Comparison of ENCODE assay signal across 8 cellular contexts in the genomic region with DNA sequence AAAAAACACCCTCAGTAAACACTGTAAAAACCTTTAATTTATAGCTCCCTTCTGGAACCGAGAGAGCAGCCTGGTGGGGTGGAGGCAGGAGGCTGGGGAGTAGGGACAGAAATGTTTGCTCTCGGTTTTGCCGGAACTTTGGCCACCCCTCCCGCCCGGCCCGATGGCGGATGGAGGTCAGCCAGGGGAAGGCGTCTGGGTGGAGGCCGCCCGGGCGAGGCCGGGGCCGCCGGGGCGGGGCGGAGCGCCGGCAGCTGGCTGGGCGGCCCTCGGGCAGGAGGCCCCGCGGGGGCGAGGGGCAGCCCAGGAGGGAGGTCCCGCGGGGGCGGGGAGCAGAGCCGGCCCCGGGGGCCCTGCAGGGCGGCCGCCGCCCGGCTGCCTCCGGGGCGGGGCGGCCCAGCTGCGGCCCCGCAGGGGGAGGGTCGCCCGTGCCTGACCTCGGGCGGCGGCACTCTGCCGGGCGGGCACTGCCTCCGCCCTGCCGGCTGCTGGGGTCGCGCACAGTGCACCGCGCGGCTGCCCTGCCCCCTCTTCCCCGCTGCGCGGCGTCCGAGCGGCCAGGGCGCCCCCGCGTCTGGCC. TPM values are rescaled to one million over a fixed set of nuclear protein-coding genes. Genes with fewer than 3 reads are reported as not detected.
DNase-seq lines count a peak whose midpoint lies in the region; ATAC-seq and TF ChIP-seq lines count a peak whose summit lies in the region.

No MANE protein-coding gene starts in this region.

- DNase-seq in EH (ENCODE audit: low read depth) (peak; percentile 86), amniotic epithelial cell (ENCODE audit: low read depth) (peak; percentile 90), right atrium auricular region (ENCODE audit: low spot score) (peak; percentile 85), renal cortical epithelial cell (ENCODE audit: low read depth) (peak; percentile 52), NCI-H1048 (lab: John Stamatoyannopoulos, UW) (no peak)

- no peak for TF ChIP-seq CTCF in right atrium auricular region (IDR thresholded peaks at IDR 0.05)

- ATAC-seq in GM21447 (IDR thresholded peaks at IDR 0.05; ENCODE audit: unreplicated experiment): peak; percentile 38
- peak; percentile 66 for ATAC-seq in SK-N-SH treated with all-trans-retinoic acid at 6 μM for 48 hours

- H3K36me3 ChIP-seq in HUES48 (ENCODE audit: control insufficient read depth, insufficient read depth, low read length): peaks cover 23% of the 10 kb centered on the region
- peaks cover 7% of the 10 kb centered on the region for H3K36me3 ChIP-seq in right atrium auricular region

- no peaks in the 10 kb centered on the region for H3K27me3 ChIP-seq in HUES48 (ENCODE audit: control insufficient read depth, insufficient read depth, low read length)
- H3K27me3 ChIP-seq in right atrium auricular region: no peaks in the 10 kb centered on the region

- peak overlapping the region; percentile 95 for H3K27ac ChIP-seq in HUES48 (ENCODE audit: low read depth, low read length)
- H3K27ac ChIP-seq in right atrium auricular region: peak overlapping the region; percentile 79 to 100

- H3K4me3 ChIP-seq in HUES48 (ENCODE audit: low read depth, low read length) (peak overlapping the region; percentile 71), right atrium auricular region (peak overlapping the region; percentile 51 to 99)

- peaks cover 41% of the 10 kb centered on the region for H3K4me1 ChIP-seq in HUES48 (ENCODE audit: control insufficient read depth, insufficient read depth, low read length)
- peaks cover 0 to 33% of the 10 kb centered on the region in 2 donors for H3K4me1 ChIP-seq in right atrium auricular region

- H3K9ac ChIP-seq in HUES48 (ENCODE audit: low read depth, low read length): peak overlapping the region; percentile 68

- H3K9me3 ChIP-seq in HUES48 (ENCODE audit: control insufficient read depth, insufficient read depth, low read length): no peaks in the 10 kb centered on the region
- no peaks in the 10 kb centered on the region for H3K9me3 ChIP-seq in right atrium auricular region

TF ChIP-seq in SK-N-SH treated with all-trans-retinoic acid at 6 μM for 48 hours, 23 proteins besides CTCF, POLR2A, EP300 and RAD21:
- TF ChIP-seq RARB (CRISPR knock-in tag; IDR thresholded peaks at IDR 0.05): no peak
- TF ChIP-seq, protein P1, sequence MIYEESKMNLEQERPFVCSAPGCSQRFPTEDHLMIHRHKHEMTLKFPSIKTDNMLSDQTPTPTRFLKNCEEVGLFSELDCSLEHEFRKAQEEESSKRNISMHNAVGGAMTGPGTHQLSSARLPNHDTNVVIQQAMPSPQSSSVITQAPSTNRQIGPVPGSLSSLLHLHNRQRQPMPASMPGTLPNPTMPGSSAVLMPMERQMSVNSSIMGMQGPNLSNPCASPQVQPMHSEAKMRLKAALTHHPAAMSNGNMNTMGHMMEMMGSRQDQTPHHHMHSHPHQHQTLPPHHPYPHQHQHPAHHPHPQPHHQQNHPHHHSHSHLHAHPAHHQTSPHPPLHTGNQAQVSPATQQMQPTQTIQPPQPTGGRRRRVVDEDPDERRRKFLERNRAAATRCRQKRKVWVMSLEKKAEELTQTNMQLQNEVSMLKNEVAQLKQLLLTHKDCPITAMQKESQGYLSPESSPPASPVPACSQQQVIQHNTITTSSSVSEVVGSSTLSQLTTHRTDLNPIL (CRISPR knock-in tag; IDR thresholded peaks at IDR 0.05; ENCODE audit: low read depth): no peak
- no peak for TF ChIP-seq ARNTL (CRISPR knock-in tag; IDR thresholded peaks at IDR 0.05; ENCODE audit: borderline replicate concordance, low read depth)
- TF ChIP-seq TOX (CRISPR knock-in tag; IDR thresholded peaks at IDR 0.05; ENCODE audit: borderline replicate concordance): no peak
- no peak for TF ChIP-seq ZNF70 (CRISPR knock-in tag; IDR thresholded peaks at IDR 0.05)
- no peak for TF ChIP-seq ZFP30 (CRISPR knock-in tag; IDR thresholded peaks at IDR 0.05)
- TF ChIP-seq, protein P2, sequence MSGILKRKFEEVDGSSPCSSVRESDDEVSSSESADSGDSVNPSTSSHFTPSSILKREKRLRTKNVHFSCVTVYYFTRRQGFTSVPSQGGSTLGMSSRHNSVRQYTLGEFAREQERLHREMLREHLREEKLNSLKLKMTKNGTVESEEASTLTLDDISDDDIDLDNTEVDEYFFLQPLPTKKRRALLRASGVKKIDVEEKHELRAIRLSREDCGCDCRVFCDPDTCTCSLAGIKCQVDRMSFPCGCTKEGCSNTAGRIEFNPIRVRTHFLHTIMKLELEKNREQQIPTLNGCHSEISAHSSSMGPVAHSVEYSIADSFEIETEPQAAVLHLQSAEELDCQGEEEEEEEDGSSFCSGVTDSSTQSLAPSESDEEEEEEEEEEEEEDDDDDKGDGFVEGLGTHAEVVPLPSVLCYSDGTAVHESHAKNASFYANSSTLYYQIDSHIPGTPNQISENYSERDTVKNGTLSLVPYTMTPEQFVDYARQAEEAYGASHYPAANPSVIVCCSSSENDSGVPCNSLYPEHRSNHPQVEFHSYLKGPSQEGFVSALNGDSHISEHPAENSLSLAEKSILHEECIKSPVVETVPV (CRISPR knock-in tag; IDR thresholded peaks at IDR 0.05): no peak
- TF ChIP-seq, protein P3, sequence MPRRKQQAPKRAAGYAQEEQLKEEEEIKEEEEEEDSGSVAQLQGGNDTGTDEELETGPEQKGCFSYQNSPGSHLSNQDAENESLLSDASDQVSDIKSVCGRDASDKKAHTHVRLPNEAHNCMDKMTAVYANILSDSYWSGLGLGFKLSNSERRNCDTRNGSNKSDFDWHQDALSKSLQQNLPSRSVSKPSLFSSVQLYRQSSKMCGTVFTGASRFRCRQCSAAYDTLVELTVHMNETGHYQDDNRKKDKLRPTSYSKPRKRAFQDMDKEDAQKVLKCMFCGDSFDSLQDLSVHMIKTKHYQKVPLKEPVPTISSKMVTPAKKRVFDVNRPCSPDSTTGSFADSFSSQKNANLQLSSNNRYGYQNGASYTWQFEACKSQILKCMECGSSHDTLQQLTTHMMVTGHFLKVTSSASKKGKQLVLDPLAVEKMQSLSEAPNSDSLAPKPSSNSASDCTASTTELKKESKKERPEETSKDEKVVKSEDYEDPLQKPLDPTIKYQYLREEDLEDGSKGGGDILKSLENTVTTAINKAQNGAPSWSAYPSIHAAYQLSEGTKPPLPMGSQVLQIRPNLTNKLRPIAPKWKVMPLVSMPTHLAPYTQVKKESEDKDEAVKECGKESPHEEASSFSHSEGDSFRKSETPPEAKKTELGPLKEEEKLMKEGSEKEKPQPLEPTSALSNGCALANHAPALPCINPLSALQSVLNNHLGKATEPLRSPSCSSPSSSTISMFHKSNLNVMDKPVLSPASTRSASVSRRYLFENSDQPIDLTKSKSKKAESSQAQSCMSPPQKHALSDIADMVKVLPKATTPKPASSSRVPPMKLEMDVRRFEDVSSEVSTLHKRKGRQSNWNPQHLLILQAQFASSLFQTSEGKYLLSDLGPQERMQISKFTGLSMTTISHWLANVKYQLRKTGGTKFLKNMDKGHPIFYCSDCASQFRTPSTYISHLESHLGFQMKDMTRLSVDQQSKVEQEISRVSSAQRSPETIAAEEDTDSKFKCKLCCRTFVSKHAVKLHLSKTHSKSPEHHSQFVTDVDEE (CRISPR knock-in tag; IDR thresholded peaks at IDR 0.05): no peak; the same call in 1 of the 2 replicates
- no peak for TF ChIP-seq GLIS3 (CRISPR knock-in tag; IDR thresholded peaks at IDR 0.05)
- TF ChIP-seq TCF4 (CRISPR knock-in tag; IDR thresholded peaks at IDR 0.05; ENCODE audit: borderline replicate concordance): no peak
- TF ChIP-seq PPARA (CRISPR knock-in tag; IDR thresholded peaks at IDR 0.05; ENCODE audit: borderline replicate concordance): no peak
- no peak for TF ChIP-seq SNAI2 (CRISPR knock-in tag; IDR thresholded peaks at IDR 0.05)
- TF ChIP-seq OSR1 (CRISPR knock-in tag; IDR thresholded peaks at IDR 0.05): no peak
- TF ChIP-seq ZC3H10 (CRISPR knock-in tag; IDR thresholded peaks at IDR 0.05): no peak
- no peak for TF ChIP-seq ZFP3 (CRISPR knock-in tag; IDR thresholded peaks at IDR 0.05)
- no peak for TF ChIP-seq ESRRG (CRISPR knock-in tag; IDR thresholded peaks at IDR 0.05)
- no peak for TF ChIP-seq ZNF8 (CRISPR knock-in tag; IDR thresholded peaks at IDR 0.05)
- no peak for TF ChIP-seq BACH2 (CRISPR knock-in tag; IDR thresholded peaks at IDR 0.05; ENCODE audit: borderline replicate concordance)
- TF ChIP-seq, protein P4, sequence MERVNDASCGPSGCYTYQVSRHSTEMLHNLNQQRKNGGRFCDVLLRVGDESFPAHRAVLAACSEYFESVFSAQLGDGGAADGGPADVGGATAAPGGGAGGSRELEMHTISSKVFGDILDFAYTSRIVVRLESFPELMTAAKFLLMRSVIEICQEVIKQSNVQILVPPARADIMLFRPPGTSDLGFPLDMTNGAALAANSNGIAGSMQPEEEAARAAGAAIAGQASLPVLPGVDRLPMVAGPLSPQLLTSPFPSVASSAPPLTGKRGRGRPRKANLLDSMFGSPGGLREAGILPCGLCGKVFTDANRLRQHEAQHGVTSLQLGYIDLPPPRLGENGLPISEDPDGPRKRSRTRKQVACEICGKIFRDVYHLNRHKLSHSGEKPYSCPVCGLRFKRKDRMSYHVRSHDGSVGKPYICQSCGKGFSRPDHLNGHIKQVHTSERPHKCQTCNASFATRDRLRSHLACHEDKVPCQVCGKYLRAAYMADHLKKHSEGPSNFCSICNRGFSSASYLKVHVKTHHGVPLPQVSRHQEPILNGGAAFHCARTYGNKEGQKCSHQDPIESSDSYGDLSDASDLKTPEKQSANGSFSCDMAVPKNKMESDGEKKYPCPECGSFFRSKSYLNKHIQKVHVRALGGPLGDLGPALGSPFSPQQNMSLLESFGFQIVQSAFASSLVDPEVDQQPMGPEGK (CRISPR knock-in tag; IDR thresholded peaks at IDR 0.05; ENCODE audit: borderline replicate concordance): no peak

RNA-seq across cellular contexts. Expression of a gene that starts 0.8 kb away (rescaled TPM):
- total RNA-seq in right atrium auricular region (10 to 100 TPM; 20.4 to 32.9 TPM), renal cortical epithelial cell (153 and 190 TPM in 2 replicates)
